In the genomic region with DNA sequence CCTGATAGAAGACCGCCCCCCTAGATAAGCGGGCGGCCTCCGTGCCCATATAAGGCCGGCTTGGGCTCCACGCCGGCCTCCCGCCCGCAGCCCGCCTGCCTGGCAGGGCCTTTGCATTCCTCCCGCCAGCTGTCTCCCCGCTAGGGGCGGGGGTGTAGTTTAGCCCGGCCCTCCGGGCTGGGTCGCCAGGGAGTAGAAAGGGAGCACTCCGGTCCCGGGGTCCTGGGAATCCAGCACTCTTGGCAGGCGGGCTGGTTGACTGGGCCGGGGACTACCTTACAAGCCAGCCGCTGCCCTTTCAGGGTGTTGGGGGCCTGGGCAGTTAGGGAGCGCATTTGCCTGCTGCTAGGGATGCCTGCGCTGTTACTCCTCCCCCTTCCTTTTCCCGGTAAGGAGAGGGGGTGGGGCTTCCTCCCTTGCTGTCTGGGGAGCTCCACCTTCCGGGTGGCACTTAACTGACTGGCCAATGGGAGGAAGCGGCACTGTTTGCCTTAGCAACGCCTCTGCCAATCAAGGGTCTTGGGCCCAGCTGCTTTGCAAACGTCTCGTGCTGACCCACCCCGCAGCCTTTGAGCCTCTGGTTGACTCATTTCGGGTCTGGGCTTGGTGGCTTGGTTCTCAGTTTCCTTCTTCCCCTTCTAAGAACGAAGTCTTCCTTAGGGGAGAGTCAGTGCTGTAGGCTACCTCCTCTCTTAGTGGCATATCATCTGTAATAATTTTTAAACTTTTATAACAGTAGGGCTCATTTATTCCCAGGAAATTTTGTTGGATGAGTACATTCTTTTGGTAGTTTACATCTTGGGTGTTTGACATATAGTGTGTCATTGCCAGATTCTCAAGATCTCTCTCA, we compare ENCODE assay signal across 1 cellular context.
TF ChIP-seq lines count a peak whose summit lies in the region.

No MANE protein-coding gene starts in this region.

TF ChIP-seq in H1, 55 proteins besides CTCF, POLR2A, EP300 and RAD21 (continued from another document):
- TF ChIP-seq EGR1 (IDR thresholded peaks at IDR 0.05; ENCODE audit: borderline replicate concordance, low read depth, low read length) = peak; percentile 72; the same call in 1 of the 2 replicates
